In genomic region chrX:132520792-132521191, GRCh38 we compare ENCODE assay signal across 20 cellular contexts. TPM values are rescaled to one million over a fixed set of nuclear protein-coding genes. Genes with fewer than 3 reads are reported as not detected.
A peak's percentile ranks its signal among the peaks of the same experiment; 100 is the strongest.
DNase-seq lines count a peak whose midpoint lies in the region; ATAC-seq, FAIRE-seq and TF ChIP-seq lines count a peak whose summit lies in the region.
"Had no signal": no experiment of that assay in that cellular context is flagged by ENCODE, and none has a peak within 500 bp of the region (broad histone marks: within the 10 kb centered on the region; RNA-seq: fewer than 3 reads in every experiment).

No MANE protein-coding gene starts in this region.

- H3K36me3 ChIP-seq in astrocyte (ENCODE audit: insufficient read depth, low read length) (no peaks in the 10 kb centered on the region), pancreas (no peaks in the 10 kb centered on the region), MM.1S (replicated peaks; ENCODE audit: insufficient read depth, low read length) (no peaks in the 10 kb centered on the region)

- no peak for TF ChIP-seq CTCF in astrocyte (IDR thresholded peaks at IDR 0.05; ENCODE audit: insufficient read depth, low read depth, low read length)
- TF ChIP-seq CTCF in pancreas (IDR thresholded peaks at IDR 0.05): no peak
- TF ChIP-seq CTCF in WTC11 (IDR thresholded peaks at IDR 0.05): no peak
- no peak for TF ChIP-seq CTCF in MM.1S (IDR thresholded peaks at IDR 0.05; ENCODE audit: low read length)

- no peak overlapping the region for H2AFZ ChIP-seq in astrocyte (ENCODE audit: low read depth, low read length)
- H2AFZ ChIP-seq in MM.1S (ENCODE audit: low read length): no peak overlapping the region
- H2AFZ ChIP-seq: GM23248 had no signal

- ATAC-seq in left lobe of liver (peak; percentile 36), pancreas (no peak), WTC11 (no peak)
- ATAC-seq: K562 had no signal

- no peaks in the 10 kb centered on the region for H3K4me1 ChIP-seq in astrocyte (ENCODE audit: insufficient read depth, low read length)
- peaks cover 0 to 7% (median 0%) of the 10 kb centered on the region in 3 donors for H3K4me1 ChIP-seq in pancreas
- H3K4me1 ChIP-seq in MM.1S (ENCODE audit: low read length): no peaks in the 10 kb centered on the region
- H3K4me1 ChIP-seq: Caco-2 had no signal

- POLR2A ChIA-PET in WTC11 (lab: Charles Lee): no interaction called here

- no peaks in the 10 kb centered on the region for H3K9me3 Mint-ChIP-seq in astrocyte (ENCODE audit: unreplicated experiment)
- H3K9me3 Mint-ChIP-seq in WTC11: no peaks in the 10 kb centered on the region
- H3K9me3 Mint-ChIP-seq: CD4-positive, alpha-beta T cell; HFFc6 had no signal

- H3K79me2 ChIP-seq in astrocyte (ENCODE audit: insufficient read depth, low read length) (no peaks in the 10 kb centered on the region), MM.1S (ENCODE audit: low read length) (no peaks in the 10 kb centered on the region)

- H3K27ac ChIP-seq in astrocyte (ENCODE audit: low read depth, low read length) (no peak overlapping the region), pancreas (no peak overlapping the region), MM.1S (ENCODE audit: low read length) (no peak overlapping the region)
- H3K27ac ChIP-seq: C4-2B, GM23248, HL-60 had no signal

- no peak overlapping the region for H3K4me3 Mint-ChIP-seq in astrocyte (ENCODE audit: unreplicated experiment)
- no peak overlapping the region for H3K4me3 Mint-ChIP-seq in WTC11
- H3K4me3 Mint-ChIP-seq: CD4-positive, alpha-beta T cell; HFFc6 had no signal

- H3K9me3 ChIP-seq in astrocyte (ENCODE audit: insufficient read depth, low read depth, low read length) (no peaks in the 10 kb centered on the region), pancreas (no peaks in the 10 kb centered on the region), MM.1S (replicated peaks; ENCODE audit: insufficient read depth, low read length) (no peaks in the 10 kb centered on the region)
- H3K9me3 ChIP-seq: Caco-2 had no signal

- DNase-seq in astrocyte (ENCODE audit: low read depth) (no peak), left lobe of liver (ENCODE audit: low spot score) (no peak), pancreas (no peak), WTC11 (ENCODE audit: low spot score) (no peak), D341Med (ENCODE audit: low spot score) (no peak), MM.1S (no peak)
- DNase-seq: AML-193; Caco-2; CD4-positive, alpha-beta T cell; DMS153; DMS79; GF-D8; GM23248; HCEC 1CT; HFFc6; IMR-90 had no signal

- WGBS in pancreas, 2 donors: 11 to 17% methylated on average over 1 of the region's 1 CpG

- FAIRE-seq in astrocyte (lab: Jason Lieb, UNC): peak; percentile 91
- peak; percentile 54 for FAIRE-seq in pancreas (lab: Jason Lieb, UNC)
- FAIRE-seq: A204.1, K562 had no signal

- H4K20me1 ChIP-seq in astrocyte (ENCODE audit: insufficient read depth, low read length) (no peaks in the 10 kb centered on the region), MM.1S (ENCODE audit: insufficient read depth, low read length) (no peaks in the 10 kb centered on the region)

- H3K4me2 ChIP-seq in astrocyte (ENCODE audit: low read length): no peak overlapping the region
- H3K4me2 ChIP-seq in MM.1S (ENCODE audit: low read depth, low read length): no peak overlapping the region

- H3F3A ChIP-seq in MM.1S (ENCODE audit: insufficient read depth, low read length): no peaks in the 10 kb centered on the region

- H3K36me3 Mint-ChIP-seq in astrocyte (ENCODE audit: low read depth, unreplicated experiment): no peaks in the 10 kb centered on the region
- H3K36me3 Mint-ChIP-seq in WTC11: no peaks in the 10 kb centered on the region

- peaks cover 3% of the 10 kb centered on the region for H3K27me3 Mint-ChIP-seq in astrocyte (ENCODE audit: low read depth, unreplicated experiment)
- H3K27me3 Mint-ChIP-seq in WTC11 (ENCODE audit: low read depth): no peaks in the 10 kb centered on the region
- H3K27me3 Mint-ChIP-seq: CD4-positive, alpha-beta T cell had no signal

- intact Hi-C loops in pancreas (cut with DNase I): no loop called here

- no peaks in the 10 kb centered on the region for H3K9me2 ChIP-seq in MM.1S (replicated peaks; ENCODE audit: insufficient read depth, low read length)

- CTCF ChIA-PET in WTC11 (lab: Charles Lee): no interaction called here

- no peak overlapping the region for H3K9ac ChIP-seq in astrocyte (ENCODE audit: low read length)
- no peak overlapping the region for H3K9ac ChIP-seq in MM.1S (ENCODE audit: low read length)
- H3K9ac ChIP-seq: GM23248 had no signal

- H3K27ac Mint-ChIP-seq in astrocyte (ENCODE audit: unreplicated experiment) (no peak overlapping the region), WTC11 (no peak overlapping the region)
- H3K27ac Mint-ChIP-seq: CD4-positive, alpha-beta T cell; HFFc6 had no signal

- H3K4me3 ChIP-seq in astrocyte (ENCODE audit: insufficient read depth, low read depth, low read length): no peak overlapping the region
- H3K4me3 ChIP-seq in pancreas: no peak overlapping the region
- H3K4me3 ChIP-seq in MM.1S (ENCODE audit: low read length): no peak overlapping the region
- H3K4me3 ChIP-seq: GM23248, K562 had no signal

- H3K4me1 Mint-ChIP-seq in astrocyte (ENCODE audit: low read depth, unreplicated experiment) (no peaks in the 10 kb centered on the region), WTC11 (no peaks in the 10 kb centered on the region)

- no peaks in the 10 kb centered on the region for H3K27me3 ChIP-seq in astrocyte (ENCODE audit: insufficient read depth, low read length)
- H3K27me3 ChIP-seq in pancreas: peaks cover 0 to 8% (median 0%) of the 10 kb centered on the region in 4 donors
- no peaks in the 10 kb centered on the region for H3K27me3 ChIP-seq in MM.1S (replicated peaks; ENCODE audit: insufficient read depth, low read length)

TF ChIP-seq in WTC11, 78 proteins besides CTCF, POLR2A, EP300 and RAD21:
- TF ChIP-seq OVOL2 (CRISPR knock-in tag; IDR thresholded peaks at IDR 0.05; ENCODE audit: borderline replicate concordance) (no peak), AR (CRISPR knock-in tag; IDR thresholded peaks at IDR 0.05) (no peak), FOXP4 (CRISPR knock-in tag; IDR thresholded peaks at IDR 0.05) (no peak), ZNF138 (CRISPR knock-in tag; conservative IDR thresholded peaks at IDR 0.05) (no peak), MLX (CRISPR knock-in tag; IDR thresholded peaks at IDR 0.05) (no peak), KAT7 (CRISPR knock-in tag; IDR thresholded peaks at IDR 0.05; ENCODE audit: borderline replicate concordance) (no peak), CREM (CRISPR knock-in tag; IDR thresholded peaks at IDR 0.05) (no peak), NR1H2 (CRISPR knock-in tag; IDR thresholded peaks at IDR 0.05) (no peak), ZNF396 (CRISPR knock-in tag; IDR thresholded peaks at IDR 0.05; ENCODE audit: borderline replicate concordance) (no peak), IRF1 (CRISPR knock-in tag; IDR thresholded peaks at IDR 0.05) (no peak), SMAD4 (CRISPR knock-in tag; IDR thresholded peaks at IDR 0.05) (no peak)

RNA-seq across cellular contexts. Expression of gene MBNL3, which starts 32.0 kb away (rescaled TPM):
- total RNA-seq in astrocyte (3.5 and 4.1 TPM in 2 replicates), left lobe of liver (93.4 TPM), pancreas (10 to 100 TPM in 5 of 6 donors, 1 to 10 TPM in 1; 7.8 to 15.7 (median 12.5) TPM), WTC11 (2021) (3.4 to 4.0 TPM (median 3.9 TPM) in 3 replicates)
- 1 to 10 TPM; 1.2 to 2.5 TPM for polyA plus RNA-seq in pancreas
